20 cellular contexts compared by ENCODE assay signal in the genomic region with DNA sequence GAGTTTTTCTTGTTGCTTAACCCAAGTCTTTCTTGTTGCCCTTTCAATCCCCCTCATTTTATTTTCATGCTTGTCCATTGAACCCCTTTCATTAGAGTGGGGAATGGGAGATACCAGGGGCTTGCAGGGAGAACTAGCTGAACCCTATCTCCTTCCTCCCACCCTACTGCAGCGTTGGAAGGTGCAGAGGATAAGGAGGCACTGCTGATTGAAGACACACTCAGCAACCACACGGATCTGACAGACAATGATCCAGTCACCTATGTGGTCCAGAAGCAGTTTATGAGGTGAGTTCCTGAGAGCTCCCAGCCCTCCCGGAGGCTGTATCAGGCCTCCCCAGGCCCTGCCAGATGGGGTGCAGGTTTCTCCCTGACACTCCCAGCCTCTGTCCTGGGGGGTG. TPM values are rescaled to one million over a fixed set of nuclear protein-coding genes. Genes with fewer than 3 reads are reported as not detected.
"Had no signal": no experiment of that assay in that cellular context is flagged by ENCODE, and none has a peak within 500 bp of the region (broad histone marks: within the 10 kb centered on the region; RNA-seq: fewer than 3 reads in every experiment).

No MANE protein-coding gene starts in this region.

- H3K9ac ChIP-seq: SK-N-SH had no signal

- H3K27me3 ChIP-seq: esophagus squamous epithelium, heart right ventricle, stomach, testis had no signal

- H3K4me3 ChIP-seq: esophagus squamous epithelium, heart right ventricle, lower lobe of right lung, psoas muscle, smooth muscle cell, stomach, testis had no signal

- H3K27ac ChIP-seq: heart right ventricle, lower lobe of right lung, psoas muscle, testis had no signal

- H3K9me3 ChIP-seq: esophagus squamous epithelium, heart right ventricle, lower lobe of right lung, psoas muscle, SK-N-SH, stomach, testis had no signal

- H3K36me3 ChIP-seq: esophagus squamous epithelium, heart right ventricle had no signal

- DNase-seq: activated CD4-positive, alpha-beta T cell treated with anti-CD3 and anti-CD28 coated beads for 48 hours; activated CD4-positive, CD25-positive, alpha-beta regulatory T cell; activated CD8-positive, alpha-beta T cell treated with anti-CD3 and anti-CD28 coated beads for 36 hours; activated naive CD4-positive, alpha-beta T cell treated with Interleukin-2 at 50 U/mL for 16 hours; activated T-cell treated with anti-CD3 and anti-CD28 coated beads, Interleukin-2, amount 50 U/mL, for 24 hours; aorta; effector CD8-positive, alpha-beta T cell; esophagus squamous epithelium; heart right ventricle; immature natural killer cell; kidney glomerular epithelial cell; lower lobe of right lung; right cardiac atrium; SK-N-SH; stimulated activated CD4-positive, alpha-beta T cell treated with anti-CD3 and anti-CD28 coated beads, Interleukin-4, amount 100 ng/mL, for 1 hour; testis had no signal

- ATAC-seq: activated CD8-positive, alpha-beta T cell treated with anti-CD3 and anti-CD28 coated beads for 36 hours; lower lobe of right lung; right cardiac atrium had no signal

- H3K4me1 ChIP-seq: heart right ventricle, psoas muscle, testis had no signal

RNA-seq across cellular contexts. Expression of a gene that starts 40.5 kb away (rescaled TPM):
- total RNA-seq: activated CD8-positive, alpha-beta T cell treated with anti-CD3 and anti-CD28 coated beads for 36 hours; activated T-helper 2 cell treated with anti-CD3 and anti-CD28 coated beads, Interferon-gamma antibody, Interleukin-2, Interleukin-4, amounts not matched to agents 10 μg/mL and 5 μg/mL and 100 μg/mL, durations not matched to agents 14 hours and 24 hours and 36 hours had no signal
